Comparison of ENCODE assay signal across 8 cellular contexts in the genomic region with DNA sequence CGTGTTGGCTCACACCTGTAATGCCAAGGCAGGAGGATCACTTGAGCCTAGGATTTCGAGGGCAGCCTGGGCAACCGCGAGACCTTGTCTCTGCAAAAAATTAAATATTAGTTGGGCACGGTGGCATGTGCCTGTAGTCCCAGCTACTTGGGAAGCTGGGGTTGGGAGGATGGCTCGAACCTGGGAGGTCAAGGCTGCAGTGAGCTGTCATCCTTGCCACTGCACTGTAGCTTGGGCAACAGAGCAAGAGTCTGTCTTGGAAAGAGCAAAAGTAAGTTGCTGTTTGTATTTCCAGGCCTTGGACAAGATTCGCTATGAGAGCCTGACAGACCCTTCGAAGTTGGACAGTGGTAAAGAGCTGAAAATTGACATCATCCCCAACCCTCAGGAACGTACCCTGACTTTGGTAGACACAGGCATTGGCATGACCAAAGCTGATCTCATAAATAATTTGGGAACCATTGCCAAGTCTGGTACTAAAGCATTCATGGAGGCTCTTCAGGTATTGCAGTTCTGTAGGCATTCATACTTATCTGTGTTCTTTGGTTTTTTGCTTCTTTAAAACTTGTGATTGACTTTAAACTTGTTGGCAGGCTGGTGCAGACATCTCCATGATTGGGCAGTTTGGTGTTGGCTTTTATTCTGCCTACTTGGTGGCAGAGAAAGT. TPM values are rescaled to one million over a fixed set of nuclear protein-coding genes. Genes with fewer than 3 reads are reported as not detected.
A peak's percentile ranks its signal among the peaks of the same experiment; 100 is the strongest.
DNase-seq lines count a peak whose midpoint lies in the region; ATAC-seq, FAIRE-seq and TF ChIP-seq lines count a peak whose summit lies in the region.

No MANE protein-coding gene starts in this region.

- H3K4me3 ChIP-seq in GM08714 (ENCODE audit: low read length) (peak overlapping the region; percentile 98), Panc1 (ENCODE audit: low read depth in 2 of 2, low read length in 2 of 2) (peak overlapping the region; percentile 99 to 100), endothelial cell of umbilical vein (replicated peaks in 1 of 3; ENCODE audit: insufficient read depth in 1 of 3, low read depth in 1 of 3, low read length in 3 of 3) (peak overlapping the region in 2 of 3 experiments; percentile 5 to 85)

- FAIRE-seq in endothelial cell of umbilical vein (lab: Jason Lieb, UNC) (no peak), H54 (lab: Jason Lieb, UNC) (no peak)

- H3K4me1 ChIP-seq in Panc1 (ENCODE audit: control insufficient read depth, insufficient read depth, low read length) (peaks cover 45% of the 10 kb centered on the region), endothelial cell of umbilical vein (ENCODE audit: control insufficient read depth, extremely low read depth, insufficient read depth, low read length) (peaks cover 26% of the 10 kb centered on the region)

- no peak overlapping the region for H2AFZ ChIP-seq in endothelial cell of umbilical vein (ENCODE audit: low read depth, low read length)

- no peak for TF ChIP-seq POLR2A in endothelial cell of umbilical vein (IDR thresholded peaks at IDR 0.05; ENCODE audit: low read depth, low read length)
- TF ChIP-seq POLR2A in H54 (IDR thresholded peaks at IDR 0.05; ENCODE audit: low read depth, low read length): no peak

- POLR2A ChIA-PET in Panc1 (lab: Charles Lee): interaction anchor here (0.7 kb wide), 1 partner anchor 164 kb away, joined by 5 read pairs; no protein-coding TSS in a partner anchor
- POLR2A ChIA-PET in endothelial cell of umbilical vein (lab: Charles Lee): interaction anchor here (0.5 kb wide), 1 partner anchor 122 kb away, joined by 3 read pairs; a partner anchor contains a TSS

- H3K36me3 ChIP-seq in Panc1 (ENCODE audit: control insufficient read depth, insufficient read depth, low read length) (peaks cover 63% of the 10 kb centered on the region), endothelial cell of umbilical vein (ENCODE audit: control insufficient read depth in 2 of 2, extremely low read depth in 1 of 2, insufficient read depth in 2 of 2, low read length in 2 of 2) (peaks cover 38 to 40% of the 10 kb centered on the region in 2 experiments)

- CTCF ChIA-PET in Panc1 (lab: Charles Lee): no interaction called here
- CTCF ChIA-PET in endothelial cell of umbilical vein (lab: Charles Lee): no interaction called here

- dilution Hi-C loops in endothelial cell of umbilical vein (cut with MboI; ENCODE audit: extremely low pct_ligation_motif_present, low sequenced_read_pairs): no loop called here

- peak overlapping the region; percentile 100 for H3K27ac ChIP-seq in Panc1 (ENCODE audit: low read length)
- H3K27ac ChIP-seq in endothelial cell of umbilical vein (ENCODE audit: insufficient read depth, low read depth, low read length): no peak overlapping the region

- intact Hi-C loops in Panc1 (cut with micrococcal nuclease; ENCODE audit: unreplicated experiment) (no loop called here), endothelial cell of umbilical vein (cut with micrococcal nuclease) (no loop called here), posterior vena cava (cut with DNase I) (no loop called here)

- H3K9me3 ChIP-seq in Panc1 (ENCODE audit: control insufficient read depth, insufficient read depth, low read depth, low read length) (no peaks in the 10 kb centered on the region), endothelial cell of umbilical vein (replicated peaks; ENCODE audit: control insufficient read depth, insufficient read depth, low read length) (no peaks in the 10 kb centered on the region)

- peaks cover 9% of the 10 kb centered on the region for H4K20me1 ChIP-seq in endothelial cell of umbilical vein (replicated peaks; ENCODE audit: control insufficient read depth, extremely low read depth, insufficient read depth, low read length)

- no TSS peak for BruUV-seq in Panc1 (replicated peaks; lab: Mats Ljungman, UMichigan)
- no TSS peak for BruUV-seq in endothelial cell of umbilical vein (replicated peaks; lab: Mats Ljungman, UMichigan)

- in situ Hi-C loops in Panc1 (cut with HindIII; ENCODE audit: low pct_unique_long_range_greater_than_20kb, low sequenced_read_pairs): no loop called here

- H3K27me3 ChIP-seq in Panc1 (ENCODE audit: control insufficient read depth, insufficient read depth, low read length) (no peaks in the 10 kb centered on the region), endothelial cell of umbilical vein (ENCODE audit: control insufficient read depth in 2 of 2, insufficient read depth in 2 of 2, low read length in 2 of 2) (no peaks in the 10 kb centered on the region)

- DNase-seq in Panc1 (ENCODE audit: low read depth, low spot score) (no peak), endothelial cell of umbilical vein (ENCODE audit: low read depth, low spot score) (no peak), posterior vena cava (ENCODE audit: low spot score) (peak; percentile 32), H54 (ENCODE audit: insufficient read length, low spot score) (no peak), dedifferentiated amniotic fluid mesenchymal stem cell (ENCODE audit: extremely low spot score) (no peak), ecto neural progenitor cell (ENCODE audit: low spot score) (no peak), COLO668 (lab: John Stamatoyannopoulos, UW; ENCODE audit: unreplicated experiment) (no peak)

- H3K9ac ChIP-seq in endothelial cell of umbilical vein (replicated peaks; ENCODE audit: extremely low read depth, insufficient read depth, low read length): peak overlapping the region; percentile 93

- no peak for ATAC-seq in Panc1

- H3K4me2 ChIP-seq in endothelial cell of umbilical vein (ENCODE audit: insufficient read depth, low read length): peak overlapping the region; percentile 96

- H3K79me2 ChIP-seq in endothelial cell of umbilical vein (ENCODE audit: control insufficient read depth, insufficient read depth, low read length): peaks cover 63% of the 10 kb centered on the region

- no peaks in the 10 kb centered on the region for H3K9me1 ChIP-seq in endothelial cell of umbilical vein (replicated peaks; ENCODE audit: control insufficient read depth, extremely low read depth, insufficient read depth, low read length)

- TF ChIP-seq CTCF in Panc1 (IDR thresholded peaks at IDR 0.05): no peak
- no peak for TF ChIP-seq CTCF in endothelial cell of umbilical vein (IDR thresholded peaks at IDR 0.05; ENCODE audit: extremely low read depth in 1 of 2, insufficient read depth in 1 of 2, low read depth in 1 of 2, low read length in 2 of 2)

RNA-seq across cellular contexts. Expression of a gene that starts 2.3 kb away (rescaled TPM):
- total RNA-seq in Panc1 (2021; ENCODE audit: unreplicated experiment) (1,253 TPM), endothelial cell of umbilical vein (1,088 and 1,201 TPM in 2 replicates), posterior vena cava (100 to 1,000 TPM; 414 to 463 TPM)
- polyA plus RNA-seq in Panc1 (2012; ENCODE audit: insufficient read length): 799 TPM
- 557 and 824 TPM in 2 replicates for polyA plus RNA-seq in endothelial cell of umbilical vein
- 942 and 1,041 TPM in 2 replicates for polyA plus RNA-seq in endothelial cell of umbilical vein (2011; cell fraction: cytosol; rRNA removed)
- 609 and 717 TPM in 2 replicates for polyA plus RNA-seq in endothelial cell of umbilical vein (2011; cell fraction: nucleus; rRNA removed)
- polyA plus RNA-seq in endothelial cell of umbilical vein (2012): 1,037 and 1,473 TPM in 2 replicates
- polyA minus RNA-seq in endothelial cell of umbilical vein: 861 and 862 TPM in 2 replicates
- 534 TPM for polyA minus RNA-seq in endothelial cell of umbilical vein (2011; cell fraction: cytosol; rRNA and poly(A)+ RNA removed)
- polyA minus RNA-seq in endothelial cell of umbilical vein (2011; cell fraction: nucleus; rRNA and poly(A)+ RNA removed): 163 and 218 TPM in 2 replicates

RNA-seq across cellular contexts. Expression of a gene that starts 8.1 kb away (rescaled TPM):
- total RNA-seq in Panc1 (2021; ENCODE audit: unreplicated experiment) (105 TPM), endothelial cell of umbilical vein (53.4 and 53.9 TPM in 2 replicates), posterior vena cava (10 to 100 TPM; 23.1 to 28.9 TPM)
- polyA plus RNA-seq in Panc1 (2012; ENCODE audit: insufficient read length): 114 TPM
- 112 and 148 TPM in 2 replicates for polyA plus RNA-seq in endothelial cell of umbilical vein
- 76.0 and 79.0 TPM in 2 replicates for polyA plus RNA-seq in endothelial cell of umbilical vein (2011; cell fraction: cytosol; rRNA removed)
- 74.2 and 86.3 TPM in 2 replicates for polyA plus RNA-seq in endothelial cell of umbilical vein (2011; cell fraction: nucleus; rRNA removed)
- polyA plus RNA-seq in endothelial cell of umbilical vein (2012): 52.5 and 55.0 TPM in 2 replicates
- polyA minus RNA-seq in endothelial cell of umbilical vein: 78.2 and 84.1 TPM in 2 replicates
- polyA minus RNA-seq in endothelial cell of umbilical vein (2011; cell fraction: cytosol; rRNA and poly(A)+ RNA removed): 35.8 TPM
- polyA minus RNA-seq in endothelial cell of umbilical vein (2011; cell fraction: nucleus; rRNA and poly(A)+ RNA removed): 14.9 and 16.5 TPM in 2 replicates

RNA-seq across cellular contexts. Expression of a gene that starts 16.1 kb away (rescaled TPM):
- 24.9 TPM for total RNA-seq in Panc1 (2021; ENCODE audit: unreplicated experiment)
- polyA plus RNA-seq in Panc1 (2012; ENCODE audit: insufficient read length): 35.8 TPM
- total RNA-seq in endothelial cell of umbilical vein: 15.6 and 19.0 TPM in 2 replicates
- 22.6 and 25.8 TPM in 2 replicates for polyA plus RNA-seq in endothelial cell of umbilical vein
- 14.6 and 17.7 TPM in 2 replicates for polyA plus RNA-seq in endothelial cell of umbilical vein (2011; cell fraction: cytosol; rRNA removed)
- polyA plus RNA-seq in endothelial cell of umbilical vein (2011; cell fraction: nucleus; rRNA removed): 13.9 and 14.2 TPM in 2 replicates
- polyA plus RNA-seq in endothelial cell of umbilical vein (2012): 10.0 and 15.1 TPM in 2 replicates
- polyA minus RNA-seq in endothelial cell of umbilical vein: 7.1 and 11.1 TPM in 2 replicates
- polyA minus RNA-seq in endothelial cell of umbilical vein (2011; cell fraction: cytosol; rRNA and poly(A)+ RNA removed): 4.9 TPM
- 4.3 and 11.1 TPM in 2 replicates for polyA minus RNA-seq in endothelial cell of umbilical vein (2011; cell fraction: nucleus; rRNA and poly(A)+ RNA removed)
- total RNA-seq in posterior vena cava: 1 to 10 TPM; 4.5 to 6.7 TPM

RNA-seq across cellular contexts. Expression of a gene that starts 21.0 kb away (rescaled TPM):
- total RNA-seq in Panc1 (2021; ENCODE audit: unreplicated experiment) (0.18 TPM), endothelial cell of umbilical vein (0.07 TPM in 1 of 2 replicates, not detected in the other), posterior vena cava (not detected)
- 1.1 TPM for polyA plus RNA-seq in Panc1 (2012; ENCODE audit: insufficient read length)
- polyA plus RNA-seq in endothelial cell of umbilical vein: 0.03 and 0.05 TPM in 2 replicates
- polyA plus RNA-seq in endothelial cell of umbilical vein (2011; cell fraction: cytosol; rRNA removed): not detected in 2 replicates
- polyA plus RNA-seq in endothelial cell of umbilical vein (2011; cell fraction: nucleus; rRNA removed): 0.03 and 0.05 TPM in 2 replicates
- 0.23 and 0.27 TPM in 2 replicates for polyA plus RNA-seq in endothelial cell of umbilical vein (2012)
- polyA minus RNA-seq in endothelial cell of umbilical vein: 0.24 TPM in 1 of 2 replicates, not detected in the other
- not detected for polyA minus RNA-seq in endothelial cell of umbilical vein (2011; cell fraction: cytosol; rRNA and poly(A)+ RNA removed)
- polyA minus RNA-seq in endothelial cell of umbilical vein (2011; cell fraction: nucleus; rRNA and poly(A)+ RNA removed): not detected in 2 replicates

RNA-seq across cellular contexts. Expression of a gene that starts 25.8 kb away (rescaled TPM):
- total RNA-seq in Panc1 (2021; ENCODE audit: unreplicated experiment) (263 TPM), endothelial cell of umbilical vein (202 and 219 TPM in 2 replicates), posterior vena cava (10 to 100 TPM; 76.5 to 80.0 TPM)
- 313 TPM for polyA plus RNA-seq in Panc1 (2012; ENCODE audit: insufficient read length)
- polyA plus RNA-seq in endothelial cell of umbilical vein: 539 and 592 TPM in 2 replicates
- 283 and 310 TPM in 2 replicates for polyA plus RNA-seq in endothelial cell of umbilical vein (2011; cell fraction: cytosol; rRNA removed)
- 598 and 634 TPM in 2 replicates for polyA plus RNA-seq in endothelial cell of umbilical vein (2011; cell fraction: nucleus; rRNA removed)
- 223 and 254 TPM in 2 replicates for polyA plus RNA-seq in endothelial cell of umbilical vein (2012)
- polyA minus RNA-seq in endothelial cell of umbilical vein: 472 and 495 TPM in 2 replicates
- 35.7 TPM for polyA minus RNA-seq in endothelial cell of umbilical vein (2011; cell fraction: cytosol; rRNA and poly(A)+ RNA removed)
- polyA minus RNA-seq in endothelial cell of umbilical vein (2011; cell fraction: nucleus; rRNA and poly(A)+ RNA removed): 135 and 171 TPM in 2 replicates

Comparison
In these comparisons a context has a peak if more than half of its experiments do, and no peak if none do; other contexts are left out.
1. H3K4me3 ChIP-seq: peak in every context shown above with its lines; median percentile 100 in Panc1; 98 in GM08714; 45 in endothelial cell of umbilical vein.